In genomic region chr7:13800694-13801448, GRCh38 we compare ENCODE assay signal across 10 cellular contexts.
DNase-seq lines count a peak whose midpoint lies in the region; ATAC-seq, FAIRE-seq and TF ChIP-seq lines count a peak whose summit lies in the region.
"Had no signal": no experiment of that assay in that cellular context is flagged by ENCODE, and none has a peak within 500 bp of the region (broad histone marks: within the 10 kb centered on the region; RNA-seq: fewer than 3 reads in every experiment).

No MANE protein-coding gene starts in this region.

- no peak overlapping the region for H2AFZ ChIP-seq in endothelial cell of umbilical vein (ENCODE audit: low read depth, low read length)

- no peak for TF ChIP-seq POLR2A in endothelial cell of umbilical vein (IDR thresholded peaks at IDR 0.05; ENCODE audit: low read depth, low read length)

- FAIRE-seq in endothelial cell of umbilical vein (lab: Jason Lieb, UNC) = peak; percentile 58

- H3K27me3 ChIP-seq in endothelial cell of umbilical vein (ENCODE audit: control insufficient read depth in 2 of 2, insufficient read depth in 2 of 2, low read length in 2 of 2) (no peaks in the 10 kb centered on the region), skeletal muscle satellite cell (ENCODE audit: control insufficient read depth, insufficient read depth, low read length) (no peaks in the 10 kb centered on the region)

- no peaks in the 10 kb centered on the region for H4K20me1 ChIP-seq in endothelial cell of umbilical vein (replicated peaks; ENCODE audit: control insufficient read depth, extremely low read depth, insufficient read depth, low read length)

- H3K9me3 ChIP-seq in endothelial cell of umbilical vein (replicated peaks; ENCODE audit: control insufficient read depth, insufficient read depth, low read length) (no peaks in the 10 kb centered on the region), skeletal muscle satellite cell (replicated peaks; ENCODE audit: low read length) (no peaks in the 10 kb centered on the region)

- ATAC-seq in left ventricle myocardium superior = no peak

- TF ChIP-seq CTCF in endothelial cell of umbilical vein (IDR thresholded peaks at IDR 0.05; ENCODE audit: extremely low read depth in 1 of 2, insufficient read depth in 1 of 2, low read depth in 1 of 2, low read length in 2 of 2) = no peak

- DNase-seq in activated CD4-positive, alpha-beta T cell treated with anti-CD3 and anti-CD28 coated beads for 48 hours = peak; percentile 5
- no peak for DNase-seq in activated CD4-positive, alpha-beta T cell treated with anti-CD3 and anti-CD28 coated beads, Interleukin-2, amount 50 U/mL, for 1 hour
- DNase-seq in NCI-H524 (lab: John Stamatoyannopoulos, UW) (peak; percentile 43 to 84), endothelial cell of umbilical vein (ENCODE audit: low read depth, low spot score) (peak; percentile 87), NCI-H1417 (lab: John Stamatoyannopoulos, UW) (no peak), left ventricle myocardium superior (no peak), SKM-1 treated with dmso at 0.1 percent for 144 hours (lab: John Stamatoyannopoulos, UW; ENCODE audit: unreplicated experiment) (no peak)
- DNase-seq: KG1 had no signal

- H3K36me3 ChIP-seq in endothelial cell of umbilical vein (ENCODE audit: control insufficient read depth in 2 of 2, extremely low read depth in 1 of 2, insufficient read depth in 2 of 2, low read length in 2 of 2) (no peaks in the 10 kb centered on the region), skeletal muscle satellite cell (ENCODE audit: insufficient read depth, low read length) (no peaks in the 10 kb centered on the region)

- intact Hi-C loops in endothelial cell of umbilical vein (cut with micrococcal nuclease) (loop anchor here (1.0 kb wide), 2 partner anchors 119 to 190 kb away; no protein-coding TSS in a partner anchor), left ventricle myocardium superior (cut with micrococcal nuclease) (no loop called here)

- dilution Hi-C loops in endothelial cell of umbilical vein (cut with MboI; ENCODE audit: extremely low pct_ligation_motif_present, low sequenced_read_pairs) = no loop called here

- H3K4me2 ChIP-seq in endothelial cell of umbilical vein (ENCODE audit: insufficient read depth, low read length) = no peak overlapping the region
- H3K4me2 ChIP-seq in skeletal muscle satellite cell (ENCODE audit: low read length) = no peak overlapping the region

- BruUV-seq in endothelial cell of umbilical vein (replicated peaks; lab: Mats Ljungman, UMichigan) = no TSS peak

- no peaks in the 10 kb centered on the region for H3K9me1 ChIP-seq in endothelial cell of umbilical vein (replicated peaks; ENCODE audit: control insufficient read depth, extremely low read depth, insufficient read depth, low read length)

- H3K4me3 ChIP-seq in endothelial cell of umbilical vein (replicated peaks in 1 of 3; ENCODE audit: insufficient read depth in 1 of 3, low read depth in 1 of 3, low read length in 3 of 3) (no peak overlapping the region), skeletal muscle satellite cell (ENCODE audit: low read length) (no peak overlapping the region)

- H3K27ac ChIP-seq in endothelial cell of umbilical vein (ENCODE audit: insufficient read depth, low read depth, low read length) = peak overlapping the region; percentile 68
- H3K27ac ChIP-seq: C4-2B had no signal

- H3K4me1 ChIP-seq in endothelial cell of umbilical vein (ENCODE audit: control insufficient read depth, extremely low read depth, insufficient read depth, low read length) (peaks cover 3% of the 10 kb centered on the region), skeletal muscle satellite cell (ENCODE audit: control insufficient read depth, insufficient read depth, low read length) (peaks cover 15% of the 10 kb centered on the region)

- peak overlapping the region; percentile 4 for H3K9ac ChIP-seq in endothelial cell of umbilical vein (replicated peaks; ENCODE audit: extremely low read depth, insufficient read depth, low read length)
- peak overlapping the region; percentile 41 for H3K9ac ChIP-seq in skeletal muscle satellite cell (ENCODE audit: low read depth, low read length)

- POLR2A ChIA-PET in endothelial cell of umbilical vein (lab: Charles Lee) = no interaction called here

- no peaks in the 10 kb centered on the region for H3K79me2 ChIP-seq in endothelial cell of umbilical vein (ENCODE audit: control insufficient read depth, insufficient read depth, low read length)

- CTCF ChIA-PET in endothelial cell of umbilical vein (lab: Charles Lee) = no interaction called here

TF ChIP-seq in endothelial cell of umbilical vein, 7 proteins besides CTCF, POLR2A, EP300 and RAD21:
- TF ChIP-seq FOS (IDR thresholded peaks at IDR 0.05; ENCODE audit: borderline replicate concordance, insufficient read depth, low read length) (peak; percentile 83), JUN (IDR thresholded peaks at IDR 0.05; ENCODE audit: borderline replicate concordance, insufficient read depth, insufficient read length, low read depth) (peak; percentile 89), MYC (IDR thresholded peaks at IDR 0.05; ENCODE audit: low read depth, low read length) (no peak), POLR2AphosphoS5 (IDR thresholded peaks at IDR 0.05; ENCODE audit: insufficient read depth, low read depth, low read length) (no peak), MAX (IDR thresholded peaks at IDR 0.05; ENCODE audit: insufficient read depth, insufficient read length) (peak; percentile 54), EZH2 (IDR thresholded peaks at IDR 0.05; ENCODE audit: borderline replicate concordance, low read depth, low read length, severe bottlenecking) (no peak)

Comparison
In these comparisons a context has a peak if more than half of its experiments do, and no peak if none do; other contexts are left out.
1. DNase-seq: peak in activated CD4-positive, alpha-beta T cell treated with anti-CD3 and anti-CD28 coated beads for 48 hours (single experiment), NCI-H524 (2 of 2) and endothelial cell of umbilical vein (single experiment); none in activated CD4-positive, alpha-beta T cell treated with anti-CD3 and anti-CD28 coated beads, Interleukin-2, amount 50 U/mL, for 1 hour (single experiment), NCI-H1417 (0 of 3), left ventricle myocardium superior (single experiment) and SKM-1 treated with dmso at 0.1 percent for 144 hours (single experiment).